Comparison of ENCODE assay signal across 8 cellular contexts in genomic region chr3:179653777-179654117, GRCh38. TPM values are rescaled to one million over a fixed set of nuclear protein-coding genes. Genes with fewer than 3 reads are reported as not detected.
DNase-seq lines count a peak whose midpoint lies in the region; ATAC-seq and TF ChIP-seq lines count a peak whose summit lies in the region.

No MANE protein-coding gene starts in this region.

- no peak for TF ChIP-seq POLR2A in uterus (IDR thresholded peaks at IDR 0.05)

- TF ChIP-seq CTCF in GM12864 (IDR thresholded peaks at IDR 0.05; ENCODE audit: low read depth, low read length, missing control alignments) (no peak), PC-3 (conservative IDR thresholded peaks at IDR 0.05; ENCODE audit: low read depth, low read length) (no peak), choroid plexus epithelial cell (conservative IDR thresholded peaks at IDR 0.05; ENCODE audit: low read depth, low read length) (no peak), uterus (IDR thresholded peaks at IDR 0.05) (no peak)

- H3K79me2 ChIP-seq in PC-3 (ENCODE audit: low read length): peaks cover 53% of the 10 kb centered on the region

- ATAC-seq in PC-3: no peak; the same call in 1 of the 2 replicates
- no peak for ATAC-seq in sciatic nerve

- H3K4me2 ChIP-seq in PC-3 (ENCODE audit: low read length): peak overlapping the region; percentile 81

- H3F3A ChIP-seq in PC-3 (ENCODE audit: low read length, unreplicated experiment): no peaks in the 10 kb centered on the region

- H3K4me1 ChIP-seq in PC-3 (ENCODE audit: insufficient read depth, low read length): peaks cover 16% of the 10 kb centered on the region
- peaks cover 9% of the 10 kb centered on the region for H3K4me1 ChIP-seq in muscle layer of colon (ENCODE audit: insufficient read depth, low read length)
- no peaks in the 10 kb centered on the region for H3K4me1 ChIP-seq in uterus

- CTCF ChIA-PET in PC-3 (lab: Charles Lee): no interaction called here

- BruUV-seq in PC-3 (replicated peaks; lab: Mats Ljungman, UMichigan): no TSS peak

- no peaks in the 10 kb centered on the region for H3K27me3 ChIP-seq in PC-3 (ENCODE audit: low read length)
- no peaks in the 10 kb centered on the region for H3K27me3 ChIP-seq in muscle layer of colon (ENCODE audit: control insufficient read depth in 1 of 2, insufficient read depth in 2 of 2, low read length in 2 of 2)
- H3K27me3 ChIP-seq in uterus: no peaks in the 10 kb centered on the region

- no peaks in the 10 kb centered on the region for H3K9me3 ChIP-seq in PC-3 (ENCODE audit: low read length)
- no peaks in the 10 kb centered on the region for H3K9me3 ChIP-seq in muscle layer of colon (ENCODE audit: low read length)
- H3K9me3 ChIP-seq in uterus: no peaks in the 10 kb centered on the region

- H3K27ac ChIP-seq in PC-3 (ENCODE audit: low read length) (peak overlapping the region; percentile 48), muscle layer of colon (ENCODE audit: low read depth, low read length) (peak overlapping the region; percentile 73), uterus (peak overlapping the region; percentile 96 to 97)

- no peaks in the 10 kb centered on the region for H3K9me2 ChIP-seq in PC-3 (replicated peaks; ENCODE audit: low read length)

- H3K4me3 ChIP-seq in GM12864 (ENCODE audit: low read depth, low read length) (peak overlapping the region; percentile 90), PC-3 (ENCODE audit: low read length) (peak overlapping the region; percentile 91), choroid plexus epithelial cell (ENCODE audit: low read depth, low read length) (peak overlapping the region; percentile 93), muscle layer of colon (ENCODE audit: low read depth in 1 of 2, low read length in 2 of 2) (peak overlapping the region; percentile 74 to 84), uterus (peak overlapping the region; percentile 86 to 89)

- intact Hi-C loops in PC-3 (cut with micrococcal nuclease): loop anchor here (2.0 to 5.0 kb wide), 3 partner anchors 35 to 949 kb away; partner anchors contain the start of genes MRPL47, NDUFB5 and TTC14
- intact Hi-C loops in uterus (cut with DNase I; ENCODE audit: low total_unique reads): no loop called here
- intact Hi-C loops in sciatic nerve (cut with DNase I): no loop called here

- H4K20me1 ChIP-seq in PC-3 (ENCODE audit: low read length): peaks cover 21% of the 10 kb centered on the region

- H3K9ac ChIP-seq in PC-3 (ENCODE audit: low read length): peak overlapping the region; percentile 81
- peak overlapping the region; percentile 45 for H3K9ac ChIP-seq in muscle layer of colon (ENCODE audit: low read length)

- H3K36me3 ChIP-seq in PC-3 (ENCODE audit: low read depth, low read length): peaks cover 6% of the 10 kb centered on the region; the same call in 1 of the 2 replicates
- no peaks in the 10 kb centered on the region for H3K36me3 ChIP-seq in muscle layer of colon (ENCODE audit: insufficient read depth, low read length)
- H3K36me3 ChIP-seq in uterus: no peaks in the 10 kb centered on the region

- peak overlapping the region; percentile 98 for H2AFZ ChIP-seq in PC-3 (ENCODE audit: low read length)

- POLR2A ChIA-PET in PC-3 (lab: Charles Lee; ENCODE audit: unreplicated experiment): no interaction called here

- DNase-seq in GM12864 (ENCODE audit: low read depth) (no peak), PC-3 (no peak), choroid plexus epithelial cell (ENCODE audit: low read depth) (no peak), uterus (no peak), NCI-H510A treated with DMSO at 0.1 percent for 48 hours (lab: John Stamatoyannopoulos, UW) (no peak), sciatic nerve (ENCODE audit: low spot score) (no peak), germinal center (ENCODE audit: low spot score) (no peak)

RNA-seq across cellular contexts. Expression of gene USP13, which starts 0.9 kb away (rescaled TPM):
- total RNA-seq in PC-3 (2014; rRNA removed): 14.8 and 18.0 TPM in 2 replicates
- 10 to 100 TPM; 17.4 to 19.8 (median 18.2) TPM for total RNA-seq in uterus
- 13.8 TPM for total RNA-seq in sciatic nerve

RNA-seq across cellular contexts. Expression of gene NDUFB5, which starts 49.2 kb away (rescaled TPM):
- total RNA-seq in PC-3 (2014; rRNA removed) (125 and 126 TPM in 2 replicates), uterus (100 to 1,000 TPM in 1 of 4 donors, 10 to 100 TPM in 3; 23.1 to 107 (median 60.3) TPM), sciatic nerve (61.8 TPM)

RNA-seq across cellular contexts. Expression of gene MRPL47, which starts 49.3 kb away (rescaled TPM):
- total RNA-seq in PC-3 (2014; rRNA removed) (68.0 and 77.0 TPM in 2 replicates), uterus (10 to 100 TPM; 15.6 to 34.8 (median 31.5) TPM), sciatic nerve (20.7 TPM)
